ENCODE assay signal across 17 cellular contexts in genomic region chr18:63264871-63265270, GRCh38. TPM values are rescaled to one million over a fixed set of nuclear protein-coding genes. Genes with fewer than 3 reads are reported as not detected.
DNase-seq lines count a peak whose midpoint lies in the region; ATAC-seq and TF ChIP-seq lines count a peak whose summit lies in the region.
"Had no signal": no experiment of that assay in that cellular context is flagged by ENCODE, and none has a peak within 500 bp of the region (broad histone marks: within the 10 kb centered on the region; RNA-seq: fewer than 3 reads in every experiment).

No MANE protein-coding gene starts in this region.

- no peak overlapping the region for H3K9ac ChIP-seq in neuronal stem cell (ENCODE audit: low read depth, low read length, poor library complexity)

- no peak overlapping the region for H2AK5ac ChIP-seq in neuronal stem cell (ENCODE audit: low read depth, low read length)

- no peak overlapping the region for H3K4me2 ChIP-seq in neuronal stem cell (ENCODE audit: insufficient read depth, low read length, poor library complexity, severe bottlenecking)

- no CpG with 5 or more reads among the region's 9 CpGs for WGBS in neuronal stem cell (ENCODE audit: extremely low coverage in 2 of 2, insufficient read length in 2 of 2, insufficient replicate concordance in 1 of 2), 2 donors

- H3K27ac Mint-ChIP-seq in activated T-helper 17 cell treated with anti-CD3 and anti-CD28 coated beads, Interleukin-2, amount 50 U/mL, for 72 hours: no peak overlapping the region
- H3K27ac Mint-ChIP-seq: activated CD4-positive, alpha-beta memory T cell treated with anti-CD3 and anti-CD28 coated beads, Interleukin-2, amount 10 ng/mL, durations not matched to agents 7 days and 5 days had no signal

- H4K91ac ChIP-seq in neuronal stem cell (ENCODE audit: low read depth, low read length, poor library complexity): no peak overlapping the region

- no peak overlapping the region for H2AFZ ChIP-seq in neuronal stem cell (ENCODE audit: low read length)

- H3K9me3 ChIP-seq in neuronal stem cell (replicated peaks in 1 of 2; ENCODE audit: control insufficient read depth in 2 of 2, insufficient read depth in 1 of 2, low read depth in 1 of 2, low read length in 2 of 2): peaks cover 0 to 4% of the 10 kb centered on the region in 2 donors
- H3K9me3 ChIP-seq: colonic mucosa, HAP-1 had no signal

- no peaks in the 10 kb centered on the region for H3K79me1 ChIP-seq in neuronal stem cell (ENCODE audit: low read depth, low read length)

- ATAC-seq in activated T-helper 17 cell treated with anti-CD3 and anti-CD28 coated beads, Interleukin-2, amount 50 U/mL, for 72 hours (replicated peaks): no peak
- ATAC-seq: GM12878 had no signal

- H3K4me1 Mint-ChIP-seq in activated T-helper 17 cell treated with anti-CD3 and anti-CD28 coated beads, Interleukin-2, amount 50 U/mL, for 72 hours: peaks cover 63% of the 10 kb centered on the region

- H2BK120ac ChIP-seq in neuronal stem cell (ENCODE audit: low read depth, low read length): no peak overlapping the region

- H3K36me3 ChIP-seq in neuronal stem cell (replicated peaks in 1 of 2; ENCODE audit: control insufficient read depth in 2 of 2, insufficient read depth in 2 of 2, low read length in 2 of 2): no peaks in the 10 kb centered on the region
- H3K36me3 ChIP-seq: colonic mucosa, HAP-1 had no signal

- H3K27me3 ChIP-seq in neuronal stem cell (ENCODE audit: control insufficient read depth in 3 of 3, insufficient read depth in 3 of 3, low read depth in 1 of 3, low read length in 3 of 3): no peaks in the 10 kb centered on the region
- H3K27me3 ChIP-seq: colonic mucosa had no signal

- no peak overlapping the region for H3K4ac ChIP-seq in neuronal stem cell (ENCODE audit: low read length)

- no peak overlapping the region for H3K23ac ChIP-seq in neuronal stem cell (ENCODE audit: low read depth, low read length, poor library complexity)

- no peak overlapping the region for H4K8ac ChIP-seq in neuronal stem cell (ENCODE audit: low read depth, low read length)

- no peak overlapping the region for H2BK15ac ChIP-seq in neuronal stem cell (ENCODE audit: low read length)

- H3K18ac ChIP-seq in neuronal stem cell (ENCODE audit: low read length): peak overlapping the region; percentile 1

- H3K27ac ChIP-seq in neuronal stem cell (replicated peaks; ENCODE audit: low read length): no peak overlapping the region
- H3K27ac ChIP-seq: colonic mucosa had no signal

- H3K9me3 Mint-ChIP-seq in activated T-helper 17 cell treated with anti-CD3 and anti-CD28 coated beads, Interleukin-2, amount 50 U/mL, for 72 hours: no peaks in the 10 kb centered on the region
- H3K9me3 Mint-ChIP-seq: activated CD4-positive, alpha-beta memory T cell treated with anti-CD3 and anti-CD28 coated beads, Interleukin-2, amount 10 ng/mL, durations not matched to agents 7 days and 5 days had no signal

- no peak overlapping the region for H2BK5ac ChIP-seq in neuronal stem cell (ENCODE audit: low read length)

- DNase-seq in NCI-H2081 (lab: John Stamatoyannopoulos, UW): peak; percentile 20 to 76
- no peak for DNase-seq in NCI-H2081 treated with DMSO at 0.1 percent for 48 hours (lab: John Stamatoyannopoulos, UW)
- DNase-seq in NCI-H187 (lab: John Stamatoyannopoulos, UW): peak; percentile 67 to 79
- peak; percentile 88 for DNase-seq in NCI-H748 (lab: John Stamatoyannopoulos, UW; ENCODE audit: unreplicated experiment)
- no peak for DNase-seq in neuronal stem cell (ENCODE audit: low spot score)
- DNase-seq in erythroblast (lab: John Stamatoyannopoulos, UW): no peak
- DNase-seq in GF-D8 (lab: John Stamatoyannopoulos, UW): no peak
- DNase-seq: 8988T; activated CD4-positive, alpha-beta memory T cell treated with anti-CD3 and anti-CD28 coated beads, Interleukin-2, amount 10 ng/mL, durations not matched to agents 7 days and 5 days; colonic mucosa; mesenchymal stem cell; NCI-H446; stimulated activated CD4-positive, alpha-beta T cell treated with anti-CD3 and anti-CD28 coated beads, Interleukin-1b, Interleukin-23, amount 100 ng/mL, for 48 hours; trophoblast cell had no signal

- TF ChIP-seq POLR2A in erythroblast (IDR thresholded peaks at IDR 0.05; ENCODE audit: low read length): no peak

- H3K27me3 Mint-ChIP-seq in activated T-helper 17 cell treated with anti-CD3 and anti-CD28 coated beads, Interleukin-2, amount 50 U/mL, for 72 hours: no peaks in the 10 kb centered on the region
- H3K27me3 Mint-ChIP-seq: activated CD4-positive, alpha-beta memory T cell treated with anti-CD3 and anti-CD28 coated beads, Interleukin-2, amount 10 ng/mL, durations not matched to agents 7 days and 5 days had no signal

- H3K4me3 Mint-ChIP-seq in activated T-helper 17 cell treated with anti-CD3 and anti-CD28 coated beads, Interleukin-2, amount 50 U/mL, for 72 hours: no peak overlapping the region
- H3K4me3 Mint-ChIP-seq: activated CD4-positive, alpha-beta memory T cell treated with anti-CD3 and anti-CD28 coated beads, Interleukin-2, amount 10 ng/mL, durations not matched to agents 7 days and 5 days had no signal

- H3K36me3 Mint-ChIP-seq in activated T-helper 17 cell treated with anti-CD3 and anti-CD28 coated beads, Interleukin-2, amount 50 U/mL, for 72 hours (ENCODE audit: low read depth): peaks cover 64% of the 10 kb centered on the region

- no peak overlapping the region for H3K4me3 ChIP-seq in neuronal stem cell (ENCODE audit: low read length in 2 of 2)
- H3K4me3 ChIP-seq: colonic mucosa, GM12878, HAP-1 had no signal

- H3K4me1 ChIP-seq in neuronal stem cell (ENCODE audit: control insufficient read depth in 2 of 2, insufficient read depth in 1 of 2, low read depth in 1 of 2, low read length in 2 of 2): peaks cover 8 to 13% of the 10 kb centered on the region in 2 donors
- H3K4me1 ChIP-seq: colonic mucosa, HAP-1 had no signal

- H2BK12ac ChIP-seq in neuronal stem cell (ENCODE audit: low read length): no peak overlapping the region

- no peak overlapping the region for H3K14ac ChIP-seq in neuronal stem cell (ENCODE audit: low read length)

RNA-seq across cellular contexts. Expression of gene BCL2, which starts 54.7 kb away (rescaled TPM):
- 10.8 TPM for polyA plus RNA-seq in neuronal stem cell (2013, experiment 1 of 2)
- polyA plus RNA-seq in neuronal stem cell (2013, experiment 2 of 2): 10.2 TPM
- 100 to 1,000 TPM in 1 of 2 donors, 10 to 100 TPM in 1; 95.4 to 269 TPM for total RNA-seq in activated T-helper 17 cell treated with anti-CD3 and anti-CD28 coated beads, Interleukin-2, amount 50 U/mL, for 72 hours

Comparison
In these comparisons a context has a peak if more than half of its experiments do, and no peak if none do; other contexts are left out.
1. DNase-seq: peak in NCI-H2081 (2 of 2), NCI-H187 (2 of 2) and NCI-H748 (single experiment); none in NCI-H2081 treated with DMSO at 0.1 percent for 48 hours (single experiment), neuronal stem cell (single experiment), erythroblast (0 of 2) and GF-D8 (single experiment).